Comparison of ENCODE assay signal across 23 cellular contexts in genomic region chr7:114966156-114966555, GRCh38. TPM values are rescaled to one million over a fixed set of nuclear protein-coding genes. Genes with fewer than 3 reads are reported as not detected.
DNase-seq lines count a peak whose midpoint lies in the region; ATAC-seq and TF ChIP-seq lines count a peak whose summit lies in the region.
"Had no signal": no experiment of that assay in that cellular context is flagged by ENCODE, and none has a peak within 500 bp of the region (broad histone marks: within the 10 kb centered on the region; RNA-seq: fewer than 3 reads in every experiment).

No MANE protein-coding gene starts in this region.

- peak overlapping the region in 2 of 7 donors; percentile 15 to 19 for H3K27ac Mint-ChIP-seq in CD4-positive, alpha-beta memory T cell
- peak overlapping the region; percentile 74 for H3K27ac Mint-ChIP-seq in central memory CD8-positive, alpha-beta T cell (ENCODE audit: low read depth)

- no peak overlapping the region for H3K4me3 ChIP-seq in CD4-positive, alpha-beta memory T cell (ENCODE audit: low read length in 2 of 2)
- H3K4me3 ChIP-seq in uterus (no peak overlapping the region), OCI-LY7 (ENCODE audit: low read depth, low read length, poor library complexity, severe bottlenecking) (no peak overlapping the region)
- H3K4me3 ChIP-seq: A549, GM12878 had no signal

- no peaks in the 10 kb centered on the region for H3K79me2 ChIP-seq in OCI-LY7 (ENCODE audit: insufficient read depth, low read depth, low read length)

- no peaks in the 10 kb centered on the region for H3K27me3 Mint-ChIP-seq in CD4-positive, alpha-beta memory T cell
- H3K27me3 Mint-ChIP-seq in central memory CD8-positive, alpha-beta T cell, result no peaks in the 10 kb centered on the region
- H3K27me3 Mint-ChIP-seq: CD8-positive, alpha-beta memory T cell; IgD-negative memory B cell had no signal

- H3K4me3 Mint-ChIP-seq in CD4-positive, alpha-beta memory T cell, result peak overlapping the region in 5 of 8 donors; percentile 7 to 51 (median 23)
- H3K4me3 Mint-ChIP-seq in central memory CD8-positive, alpha-beta T cell, result no peak overlapping the region

- H3K9me3 ChIP-seq in CD4-positive, alpha-beta memory T cell (ENCODE audit: control insufficient read depth in 1 of 2, low read length in 2 of 2), result no peaks in the 10 kb centered on the region
- H3K9me3 ChIP-seq in uterus (no peaks in the 10 kb centered on the region), OCI-LY7 (ENCODE audit: low read length) (no peaks in the 10 kb centered on the region)
- H3K9me3 ChIP-seq: A549 had no signal

- H3K9me2 ChIP-seq in OCI-LY7 (ENCODE audit: insufficient read depth, low read length), result no peaks in the 10 kb centered on the region

- CTCF ChIA-PET in CD4-positive, alpha-beta memory T cell (lab: Charles Lee; ENCODE audit: partially characterized antibody), result no interaction called here
- CTCF ChIA-PET in OCI-LY7 (lab: Charles Lee; ENCODE audit: unreplicated experiment), result no interaction called here

- no peak for ATAC-seq in central memory CD8-positive, alpha-beta T cell (replicated peaks; ENCODE audit: extremely low read depth, poor library complexity, severe bottlenecking)
- no peak for ATAC-seq in GM19023 (IDR thresholded peaks at IDR 0.05; ENCODE audit: unreplicated experiment)
- ATAC-seq: A549, GM12878, HepG2 had no signal

- H3K27ac ChIP-seq in CD4-positive, alpha-beta memory T cell (ENCODE audit: low read depth, low read length), result no peak overlapping the region
- H3K27ac ChIP-seq in uterus (peak overlapping the region; percentile 3 to 44), OCI-LY7 (ENCODE audit: low read depth, low read length, poor library complexity, severe bottlenecking) (no peak overlapping the region)
- H3K27ac ChIP-seq: A549, C4-2B had no signal

- no peaks in the 10 kb centered on the region for H4K20me1 ChIP-seq in OCI-LY7 (ENCODE audit: insufficient read depth, low read length)

- H3K4me2 ChIP-seq in OCI-LY7 (ENCODE audit: low read length), result no peak overlapping the region
- H3K4me2 ChIP-seq: A549 had no signal

- no peaks in the 10 kb centered on the region for H3K9me3 Mint-ChIP-seq in CD4-positive, alpha-beta memory T cell
- H3K9me3 Mint-ChIP-seq in central memory CD8-positive, alpha-beta T cell, result no peaks in the 10 kb centered on the region
- H3K9me3 Mint-ChIP-seq: CD8-positive, alpha-beta memory T cell; IgD-negative memory B cell had no signal

- no peak for TF ChIP-seq POLR2A in uterus (IDR thresholded peaks at IDR 0.05)

- H2AFZ ChIP-seq in OCI-LY7 (ENCODE audit: low read length), result no peak overlapping the region

- POLR2A ChIA-PET in CD4-positive, alpha-beta memory T cell (lab: Charles Lee; ENCODE audit: partially characterized antibody), result interaction anchor here (0.9 kb wide), 1 partner anchor 42 kb away, joined by 3 read pairs; no protein-coding TSS in a partner anchor
- POLR2A ChIA-PET in OCI-LY7 (lab: Charles Lee), result interaction anchor here (0.6 kb wide), 1 partner anchor 229 kb away, joined by 3 read pairs; no protein-coding TSS in a partner anchor

- peaks cover 96% of the 10 kb centered on the region for H3K4me1 ChIP-seq in CD4-positive, alpha-beta memory T cell (ENCODE audit: insufficient read depth, low read length)
- H3K4me1 ChIP-seq in uterus, result no peaks in the 10 kb centered on the region
- no peaks in the 10 kb centered on the region for H3K4me1 ChIP-seq in OCI-LY7 (ENCODE audit: insufficient read depth, low read length, poor library complexity, severe bottlenecking)
- H3K4me1 ChIP-seq: A549 had no signal

- peaks cover 61 to 90% (median 76%) of the 10 kb centered on the region in 4 donors for H3K4me1 Mint-ChIP-seq in CD4-positive, alpha-beta memory T cell
- peaks cover 61% of the 10 kb centered on the region for H3K4me1 Mint-ChIP-seq in central memory CD8-positive, alpha-beta T cell

- peaks cover 27 to 34% of the 10 kb centered on the region in 2 donors for H3K36me3 Mint-ChIP-seq in CD4-positive, alpha-beta memory T cell
- peaks cover 1% of the 10 kb centered on the region for H3K36me3 Mint-ChIP-seq in central memory CD8-positive, alpha-beta T cell (ENCODE audit: insufficient read depth)

- no peaks in the 10 kb centered on the region for H3K36me3 ChIP-seq in CD4-positive, alpha-beta memory T cell (ENCODE audit: insufficient read depth, low read length)
- H3K36me3 ChIP-seq in uterus (no peaks in the 10 kb centered on the region), OCI-LY7 (ENCODE audit: insufficient read depth, low read length) (no peaks in the 10 kb centered on the region)

- intact Hi-C loops in CD4-positive, alpha-beta memory T cell (cut with micrococcal nuclease), result loop anchor here (5.0 kb wide), 1 partner anchor 34 kb away; no protein-coding TSS in a partner anchor
- intact Hi-C loops in uterus (cut with DNase I; ENCODE audit: low total_unique reads) (no loop called here), OCI-LY7 (cut with micrococcal nuclease; ENCODE audit: unreplicated experiment) (no loop called here)

- no peaks in the 10 kb centered on the region for H3K27me3 ChIP-seq in CD4-positive, alpha-beta memory T cell (ENCODE audit: insufficient read depth, low read length)
- no peaks in the 10 kb centered on the region for H3K27me3 ChIP-seq in uterus

- no TSS peak for BruUV-seq in OCI-LY7 (replicated peaks; lab: Mats Ljungman, UMichigan)

- no peak for TF ChIP-seq CTCF in uterus (IDR thresholded peaks at IDR 0.05)
- no peak for TF ChIP-seq CTCF in OCI-LY7 (conservative IDR thresholded peaks at IDR 0.05; ENCODE audit: low read length)

- no peak for DNase-seq in CD4-positive, alpha-beta memory T cell
- DNase-seq in central memory CD8-positive, alpha-beta T cell (ENCODE audit: low spot score in 2 of 2), result no peak
- DNase-seq in lung microvascular endothelial cell (ENCODE audit: low read depth in 2 of 2) (peak; percentile 39 to 84), uterus (no peak), OCI-LY7 (ENCODE audit: low spot score) (no peak), NCI-H2227 treated with DMSO at 0.1 percent for 48 hours (lab: John Stamatoyannopoulos, UW) (no peak)
- DNase-seq: AML-193; CD8-positive, alpha-beta memory T cell; COR-L47; DMS 273 treated with DMSO at 0.1 percent for 48 hours; DMS53; DND-41; EL; GOT3; H7; KBM-7 had no signal

RNA-seq across cellular contexts. Expression of gene MDFIC, which starts 44.3 kb away (rescaled TPM):
- 10 to 100 TPM; 68.1 to 78.0 TPM for total RNA-seq in CD4-positive, alpha-beta memory T cell
- 100 to 1,000 TPM; 180 to 194 TPM for polyA plus RNA-seq in CD4-positive, alpha-beta memory T cell
- total RNA-seq in lung microvascular endothelial cell (24.0 and 104 TPM in 2 replicates), uterus (10 to 100 TPM; 35.8 to 79.2 (median 66.1) TPM), OCI-LY7 (2022) (not detected in 2 replicates)
- not detected in 2 replicates for total RNA-seq in OCI-LY7 (2014; rRNA removed; shearing (Covaris generic))
- total RNA-seq: G401, HepG2 had no signal

Comparison
In these comparisons a context has a peak if more than half of its experiments do, and no peak if none do; other contexts are left out.
1. DNase-seq: peak in lung microvascular endothelial cell (2 of 2); none in CD4-positive, alpha-beta memory T cell (0 of 5), central memory CD8-positive, alpha-beta T cell (0 of 2), uterus (0 of 2), OCI-LY7 (single experiment) and NCI-H2227 treated with DMSO at 0.1 percent for 48 hours (single experiment).
2. H3K27ac ChIP-seq: peak in uterus (2 of 2); none in CD4-positive, alpha-beta memory T cell (single experiment) and OCI-LY7 (single experiment).
3. RNA of gene MDFIC, which starts 44.3 kb away (total RNA-seq): 24.0 to 104 TPM in lung microvascular endothelial cell, 68.1 to 78.0 TPM in CD4-positive, alpha-beta memory T cell and 35.8 to 79.2 TPM in uterus; not detected in OCI-LY7; every median in the first group is over 10 times any median in the second.